8 cellular contexts compared by ENCODE assay signal in the genomic region with DNA sequence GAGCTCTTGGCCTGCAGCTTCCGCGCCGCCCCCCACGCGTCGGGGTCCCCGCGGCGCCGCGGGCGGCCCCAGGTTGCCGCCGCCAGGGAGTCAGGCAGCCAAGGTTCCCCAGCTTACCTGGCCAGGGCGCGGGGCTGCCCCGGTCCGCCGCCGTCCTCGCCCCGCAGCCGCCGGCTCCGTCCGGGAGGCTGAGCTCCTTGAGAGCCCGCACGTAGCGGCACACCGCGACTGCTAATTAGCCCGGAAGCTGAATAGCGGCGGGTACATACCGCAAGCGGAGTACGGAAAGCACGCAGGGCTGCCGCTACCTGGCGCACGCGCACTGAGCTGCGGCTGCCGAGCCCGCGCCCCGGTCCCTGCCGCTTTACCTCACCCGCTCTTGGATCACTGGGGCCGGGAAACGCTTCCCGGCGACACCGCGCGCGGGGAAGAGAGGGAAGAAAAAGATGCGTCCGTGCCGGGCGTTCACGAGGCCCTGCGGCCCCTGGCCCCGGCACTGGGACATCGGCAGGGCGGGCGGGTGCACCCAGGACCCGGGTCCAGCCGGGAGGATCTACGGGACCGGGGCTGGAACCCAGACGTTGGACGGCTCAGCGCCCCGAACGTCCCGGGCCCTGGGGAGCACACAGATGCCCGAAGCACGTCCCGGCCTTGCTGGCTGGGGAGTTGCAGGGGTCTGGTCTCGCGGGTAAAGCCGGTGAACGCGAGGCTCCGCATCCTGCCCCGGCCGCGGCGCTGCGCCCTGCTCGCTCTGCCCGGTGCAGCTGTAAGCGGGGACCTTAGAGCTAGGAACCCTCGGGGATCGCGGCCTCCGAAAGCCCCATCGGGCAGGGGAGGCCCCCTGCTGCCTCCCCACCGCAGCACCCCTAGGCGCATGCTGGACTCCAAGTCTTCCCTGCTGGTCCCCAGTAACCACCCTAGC. TPM values are rescaled to one million over a fixed set of nuclear protein-coding genes. Genes with fewer than 3 reads are reported as not detected.
DNase-seq lines count a peak whose midpoint lies in the region; ATAC-seq, FAIRE-seq and TF ChIP-seq lines count a peak whose summit lies in the region.

Gene GOLGA8B, minus strand, starts transcription at position 253 of the 922 bp plus-strand sequence. CDS start 47,739 bp downstream, outside the sequence.

- H3K4me3 Mint-ChIP-seq in activated T-helper 1 cell treated with anti-CD3 and anti-CD28 coated beads, Interleukin-12 subunit alpha, Interleukin-12 subunit beta, Interleukin-2, Interleukin-4 antibody, amounts not matched to agents 30 ng/mL and 10 ng/mL and 1 ng/mL, durations not matched to agents 14 hours and 24 hours and 36 hours, result peak within 1 kb of the TSS; percentile 94
- H3K4me3 Mint-ChIP-seq in nephron, result peak within 1 kb of the TSS; percentile 86 to 91 (median 90)
- peak within 1 kb of the TSS; percentile 89 to 94 for H3K4me3 Mint-ChIP-seq in stimulated activated naive CD8-positive, alpha-beta T cell treated with anti-CD3 and anti-CD28 coated beads, Interleukin-15, amount 100 ng/mL, for 72 hours

- intact Hi-C loops in activated T-helper 1 cell treated with anti-CD3 and anti-CD28 coated beads, Interleukin-12 subunit alpha, Interleukin-12 subunit beta, Interleukin-2, Interleukin-4 antibody, amounts not matched to agents 30 ng/mL and 10 ng/mL and 1 ng/mL, durations not matched to agents 14 hours and 24 hours and 36 hours (cut with micrococcal nuclease), result loop anchor here (1.0 to 10.0 kb wide), 8 partner anchors 69 to 519 kb away; partner anchors contain the start of genes EMC7, LPCAT4, NOP10 and NUTM1

- H3K27ac ChIP-seq in HL-60 (replicated peaks), result peak within 1 kb of the TSS; percentile 62

- peaks cover 9% of the 10 kb centered on the region for H3K36me3 Mint-ChIP-seq in activated T-helper 1 cell treated with anti-CD3 and anti-CD28 coated beads, Interleukin-12 subunit alpha, Interleukin-12 subunit beta, Interleukin-2, Interleukin-4 antibody, amounts not matched to agents 30 ng/mL and 10 ng/mL and 1 ng/mL, durations not matched to agents 14 hours and 24 hours and 36 hours (ENCODE audit: low read depth)
- no peaks in the 10 kb centered on the region for H3K36me3 Mint-ChIP-seq in nephron (ENCODE audit: low read depth)

- no peak for TF ChIP-seq CTCF in HL-60 (IDR thresholded peaks at IDR 0.05; ENCODE audit: insufficient read depth, low read length)
- TF ChIP-seq CTCF in fibroblast of pulmonary artery (IDR thresholded peaks at IDR 0.05; ENCODE audit: low read length, missing control alignments), result no peak
- no peak for TF ChIP-seq CTCF in nephron (IDR thresholded peaks at IDR 0.05; ENCODE audit: unreplicated experiment in 3 of 3)

- ATAC-seq in GM19463 (IDR thresholded peaks at IDR 0.05; ENCODE audit: unreplicated experiment), result peak; percentile 61
- peak; percentile 85 for ATAC-seq in stimulated activated naive CD8-positive, alpha-beta T cell treated with anti-CD3 and anti-CD28 coated beads, Interleukin-15, amount 100 ng/mL, for 72 hours

- H3K9me3 Mint-ChIP-seq in activated T-helper 1 cell treated with anti-CD3 and anti-CD28 coated beads, Interleukin-12 subunit alpha, Interleukin-12 subunit beta, Interleukin-2, Interleukin-4 antibody, amounts not matched to agents 30 ng/mL and 10 ng/mL and 1 ng/mL, durations not matched to agents 14 hours and 24 hours and 36 hours, result no peaks in the 10 kb centered on the region
- H3K9me3 Mint-ChIP-seq in nephron, result no peaks in the 10 kb centered on the region
- H3K9me3 Mint-ChIP-seq in stimulated activated naive CD8-positive, alpha-beta T cell treated with anti-CD3 and anti-CD28 coated beads, Interleukin-15, amount 100 ng/mL, for 72 hours, result no peaks in the 10 kb centered on the region

- no peaks in the 10 kb centered on the region for H3K27me3 ChIP-seq in HL-60 (ENCODE audit: insufficient read depth, poor library complexity, severe bottlenecking)

- peaks cover 42% of the 10 kb centered on the region for H3K4me1 Mint-ChIP-seq in activated T-helper 1 cell treated with anti-CD3 and anti-CD28 coated beads, Interleukin-12 subunit alpha, Interleukin-12 subunit beta, Interleukin-2, Interleukin-4 antibody, amounts not matched to agents 30 ng/mL and 10 ng/mL and 1 ng/mL, durations not matched to agents 14 hours and 24 hours and 36 hours (ENCODE audit: low read depth)
- H3K4me1 Mint-ChIP-seq in nephron, result peaks cover 28% of the 10 kb centered on the region
- H3K4me1 Mint-ChIP-seq in stimulated activated naive CD8-positive, alpha-beta T cell treated with anti-CD3 and anti-CD28 coated beads, Interleukin-15, amount 100 ng/mL, for 72 hours, result peaks cover 56% of the 10 kb centered on the region

- peak; percentile 42 for DNase-seq in CMK (ENCODE audit: low read depth)
- peak; percentile 65 to 77 for DNase-seq in HL-60 (ENCODE audit: low read depth in 1 of 2, low spot score in 1 of 2)
- DNase-seq in RCC 7860 (ENCODE audit: low spot score), result peak; percentile 55
- peak; percentile 79 for DNase-seq in activated T-helper 1 cell treated with anti-CD3 and anti-CD28 coated beads, Interleukin-12 subunit alpha, Interleukin-12 subunit beta, Interleukin-2, Interleukin-4 antibody, amounts not matched to agents 30 ng/mL and 10 ng/mL and 1 ng/mL, durations not matched to agents 14 hours and 24 hours and 36 hours (ENCODE audit: low spot score)
- peak; percentile 43 for DNase-seq in fibroblast of pulmonary artery (ENCODE audit: low read depth)
- peak; percentile 80 to 81 for DNase-seq in stimulated activated naive CD8-positive, alpha-beta T cell treated with anti-CD3 and anti-CD28 coated beads, Interleukin-15, amount 100 ng/mL, for 72 hours

- H3K27me3 Mint-ChIP-seq in activated T-helper 1 cell treated with anti-CD3 and anti-CD28 coated beads, Interleukin-12 subunit alpha, Interleukin-12 subunit beta, Interleukin-2, Interleukin-4 antibody, amounts not matched to agents 30 ng/mL and 10 ng/mL and 1 ng/mL, durations not matched to agents 14 hours and 24 hours and 36 hours (ENCODE audit: insufficient read depth), result peaks cover 21% of the 10 kb centered on the region
- H3K27me3 Mint-ChIP-seq in nephron (ENCODE audit: low read depth), result peaks cover 24% of the 10 kb centered on the region
- peaks cover 14% of the 10 kb centered on the region for H3K27me3 Mint-ChIP-seq in stimulated activated naive CD8-positive, alpha-beta T cell treated with anti-CD3 and anti-CD28 coated beads, Interleukin-15, amount 100 ng/mL, for 72 hours

- FAIRE-seq in RCC 7860 (lab: Jason Lieb, UNC), result no peak

- peak within 1 kb of the TSS; percentile 91 for H3K27ac Mint-ChIP-seq in activated T-helper 1 cell treated with anti-CD3 and anti-CD28 coated beads, Interleukin-12 subunit alpha, Interleukin-12 subunit beta, Interleukin-2, Interleukin-4 antibody, amounts not matched to agents 30 ng/mL and 10 ng/mL and 1 ng/mL, durations not matched to agents 14 hours and 24 hours and 36 hours
- H3K27ac Mint-ChIP-seq in nephron, result no peak within 1 kb of the TSS
- H3K27ac Mint-ChIP-seq in stimulated activated naive CD8-positive, alpha-beta T cell treated with anti-CD3 and anti-CD28 coated beads, Interleukin-15, amount 100 ng/mL, for 72 hours, result peak within 1 kb of the TSS; percentile 94 to 96

- H3K4me3 ChIP-seq in HL-60 (replicated peaks; ENCODE audit: insufficient read depth, low read length) (peak within 1 kb of the TSS; percentile 92), fibroblast of pulmonary artery (replicated peaks; ENCODE audit: low read depth, low read length) (peak within 1 kb of the TSS; percentile 68)

RNA-seq across cellular contexts. Expression of gene GOLGA8B, which starts in this region (rescaled TPM):
- 228 and 239 TPM in 2 replicates for total RNA-seq in activated T-helper 1 cell treated with anti-CD3 and anti-CD28 coated beads, Interleukin-12 subunit alpha, Interleukin-12 subunit beta, Interleukin-2, Interleukin-4 antibody, amounts not matched to agents 30 ng/mL and 10 ng/mL and 1 ng/mL, durations not matched to agents 14 hours and 24 hours and 36 hours

Comparison
In these comparisons a context has a peak if more than half of its experiments do, and no peak if none do; other contexts are left out.
1. Peak in every context shown above with its lines: DNase-seq, ATAC-seq, H3K4me3 ChIP-seq and H3K27ac ChIP-seq.
2. H3K27ac Mint-ChIP-seq: peak in activated T-helper 1 cell treated with anti-CD3 and anti-CD28 coated beads, Interleukin-12 subunit alpha, Interleukin-12 subunit beta, Interleukin-2, Interleukin-4 antibody, amounts not matched to agents 30 ng/mL and 10 ng/mL and 1 ng/mL, durations not matched to agents 14 hours and 24 hours and 36 hours (single experiment) and stimulated activated naive CD8-positive, alpha-beta T cell treated with anti-CD3 and anti-CD28 coated beads, Interleukin-15, amount 100 ng/mL, for 72 hours (2 of 2); none in nephron (0 of 3).